1 cellular context compared by ENCODE assay signal in genomic region chr15:78065284-78065872, GRCh38.
TF ChIP-seq lines count a peak whose summit lies in the region.

No MANE protein-coding gene starts in this region.

TF ChIP-seq in HepG2, 621 proteins besides CTCF, POLR2A, EP300 and RAD21 (continued from another document and continues in another):
- TF ChIP-seq, protein P1, sequence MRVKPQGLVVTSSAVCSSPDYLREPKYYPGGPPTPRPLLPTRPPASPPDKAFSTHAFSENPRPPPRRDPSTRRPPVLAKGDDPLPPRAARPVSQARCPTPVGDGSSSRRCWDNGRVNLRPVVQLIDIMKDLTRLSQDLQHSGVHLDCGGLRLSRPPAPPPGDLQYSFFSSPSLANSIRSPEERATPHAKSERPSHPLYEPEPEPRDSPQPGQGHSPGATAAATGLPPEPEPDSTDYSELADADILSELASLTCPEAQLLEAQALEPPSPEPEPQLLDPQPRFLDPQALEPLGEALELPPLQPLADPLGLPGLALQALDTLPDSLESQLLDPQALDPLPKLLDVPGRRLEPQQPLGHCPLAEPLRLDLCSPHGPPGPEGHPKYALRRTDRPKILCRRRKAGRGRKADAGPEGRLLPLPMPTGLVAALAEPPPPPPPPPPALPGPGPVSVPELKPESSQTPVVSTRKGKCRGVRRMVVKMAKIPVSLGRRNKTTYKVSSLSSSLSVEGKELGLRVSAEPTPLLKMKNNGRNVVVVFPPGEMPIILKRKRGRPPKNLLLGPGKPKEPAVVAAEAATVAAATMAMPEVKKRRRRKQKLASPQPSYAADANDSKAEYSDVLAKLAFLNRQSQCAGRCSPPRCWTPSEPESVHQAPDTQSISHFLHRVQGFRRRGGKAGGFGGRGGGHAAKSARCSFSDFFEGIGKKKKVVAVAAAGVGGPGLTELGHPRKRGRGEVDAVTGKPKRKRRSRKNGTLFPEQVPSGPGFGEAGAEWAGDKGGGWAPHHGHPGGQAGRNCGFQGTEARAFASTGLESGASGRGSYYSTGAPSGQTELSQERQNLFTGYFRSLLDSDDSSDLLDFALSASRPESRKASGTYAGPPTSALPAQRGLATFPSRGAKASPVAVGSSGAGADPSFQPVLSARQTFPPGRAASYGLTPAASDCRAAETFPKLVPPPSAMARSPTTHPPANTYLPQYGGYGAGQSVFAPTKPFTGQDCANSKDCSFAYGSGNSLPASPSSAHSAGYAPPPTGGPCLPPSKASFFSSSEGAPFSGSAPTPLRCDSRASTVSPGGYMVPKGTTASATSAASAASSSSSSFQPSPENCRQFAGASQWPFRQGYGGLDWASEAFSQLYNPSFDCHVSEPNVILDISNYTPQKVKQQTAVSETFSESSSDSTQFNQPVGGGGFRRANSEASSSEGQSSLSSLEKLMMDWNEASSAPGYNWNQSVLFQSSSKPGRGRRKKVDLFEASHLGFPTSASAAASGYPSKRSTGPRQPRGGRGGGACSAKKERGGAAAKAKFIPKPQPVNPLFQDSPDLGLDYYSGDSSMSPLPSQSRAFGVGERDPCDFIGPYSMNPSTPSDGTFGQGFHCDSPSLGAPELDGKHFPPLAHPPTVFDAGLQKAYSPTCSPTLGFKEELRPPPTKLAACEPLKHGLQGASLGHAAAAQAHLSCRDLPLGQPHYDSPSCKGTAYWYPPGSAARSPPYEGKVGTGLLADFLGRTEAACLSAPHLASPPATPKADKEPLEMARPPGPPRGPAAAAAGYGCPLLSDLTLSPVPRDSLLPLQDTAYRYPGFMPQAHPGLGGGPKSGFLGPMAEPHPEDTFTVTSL (CRISPR knock-in tag; IDR thresholded peaks at IDR 0.05; ENCODE audit: borderline replicate concordance), result peak; percentile 85; the same call in 1 of the 2 replicates
- TF ChIP-seq, protein P2, sequence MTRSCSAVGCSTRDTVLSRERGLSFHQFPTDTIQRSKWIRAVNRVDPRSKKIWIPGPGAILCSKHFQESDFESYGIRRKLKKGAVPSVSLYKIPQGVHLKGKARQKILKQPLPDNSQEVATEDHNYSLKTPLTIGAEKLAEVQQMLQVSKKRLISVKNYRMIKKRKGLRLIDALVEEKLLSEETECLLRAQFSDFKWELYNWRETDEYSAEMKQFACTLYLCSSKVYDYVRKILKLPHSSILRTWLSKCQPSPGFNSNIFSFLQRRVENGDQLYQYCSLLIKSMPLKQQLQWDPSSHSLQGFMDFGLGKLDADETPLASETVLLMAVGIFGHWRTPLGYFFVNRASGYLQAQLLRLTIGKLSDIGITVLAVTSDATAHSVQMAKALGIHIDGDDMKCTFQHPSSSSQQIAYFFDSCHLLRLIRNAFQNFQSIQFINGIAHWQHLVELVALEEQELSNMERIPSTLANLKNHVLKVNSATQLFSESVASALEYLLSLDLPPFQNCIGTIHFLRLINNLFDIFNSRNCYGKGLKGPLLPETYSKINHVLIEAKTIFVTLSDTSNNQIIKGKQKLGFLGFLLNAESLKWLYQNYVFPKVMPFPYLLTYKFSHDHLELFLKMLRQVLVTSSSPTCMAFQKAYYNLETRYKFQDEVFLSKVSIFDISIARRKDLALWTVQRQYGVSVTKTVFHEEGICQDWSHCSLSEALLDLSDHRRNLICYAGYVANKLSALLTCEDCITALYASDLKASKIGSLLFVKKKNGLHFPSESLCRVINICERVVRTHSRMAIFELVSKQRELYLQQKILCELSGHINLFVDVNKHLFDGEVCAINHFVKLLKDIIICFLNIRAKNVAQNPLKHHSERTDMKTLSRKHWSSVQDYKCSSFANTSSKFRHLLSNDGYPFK (CRISPR knock-in tag; IDR thresholded peaks at IDR 0.05; ENCODE audit: borderline replicate concordance), result no peak
- TF ChIP-seq TEAD3 (CRISPR knock-in tag; optimal IDR thresholded peaks at IDR 0.05; ENCODE audit: borderline replicate concordance), result peak; percentile 99
- TF ChIP-seq CBX5 (CRISPR knock-in tag; IDR thresholded peaks at IDR 0.05; ENCODE audit: borderline replicate concordance), result peak; percentile 98
- TF ChIP-seq ZNF558 (CRISPR knock-in tag; IDR thresholded peaks at IDR 0.05; ENCODE audit: borderline replicate concordance), result no peak
- TF ChIP-seq, protein P3, sequence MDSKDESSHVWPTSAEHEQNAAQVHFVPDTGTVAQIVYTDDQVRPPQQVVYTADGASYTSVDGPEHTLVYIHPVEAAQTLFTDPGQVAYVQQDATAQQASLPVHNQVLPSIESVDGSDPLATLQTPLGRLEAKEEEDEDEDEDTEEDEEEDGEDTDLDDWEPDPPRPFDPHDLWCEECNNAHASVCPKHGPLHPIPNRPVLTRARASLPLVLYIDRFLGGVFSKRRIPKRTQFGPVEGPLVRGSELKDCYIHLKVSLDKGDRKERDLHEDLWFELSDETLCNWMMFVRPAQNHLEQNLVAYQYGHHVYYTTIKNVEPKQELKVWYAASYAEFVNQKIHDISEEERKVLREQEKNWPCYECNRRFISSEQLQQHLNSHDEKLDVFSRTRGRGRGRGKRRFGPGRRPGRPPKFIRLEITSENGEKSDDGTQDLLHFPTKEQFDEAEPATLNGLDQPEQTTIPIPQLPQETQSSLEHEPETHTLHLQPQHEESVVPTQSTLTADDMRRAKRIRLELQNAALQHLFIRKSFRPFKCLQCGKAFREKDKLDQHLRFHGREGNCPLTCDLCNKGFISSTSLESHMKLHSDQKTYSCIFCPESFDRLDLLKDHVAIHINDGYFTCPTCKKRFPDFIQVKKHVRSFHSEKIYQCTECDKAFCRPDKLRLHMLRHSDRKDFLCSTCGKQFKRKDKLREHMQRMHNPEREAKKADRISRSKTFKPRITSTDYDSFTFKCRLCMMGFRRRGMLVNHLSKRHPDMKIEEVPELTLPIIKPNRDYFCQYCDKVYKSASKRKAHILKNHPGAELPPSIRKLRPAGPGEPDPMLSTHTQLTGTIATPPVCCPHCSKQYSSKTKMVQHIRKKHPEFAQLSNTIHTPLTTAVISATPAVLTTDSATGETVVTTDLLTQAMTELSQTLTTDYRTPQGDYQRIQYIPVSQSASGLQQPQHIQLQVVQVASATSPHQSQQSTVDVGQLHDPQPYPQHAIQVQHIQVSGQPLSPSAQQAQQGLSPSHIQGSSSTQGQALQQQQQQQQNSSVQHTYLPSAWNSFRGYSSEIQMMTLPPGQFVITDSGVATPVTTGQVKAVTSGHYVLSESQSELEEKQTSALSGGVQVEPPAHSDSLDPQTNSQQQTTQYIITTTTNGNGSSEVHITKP (CRISPR knock-in tag; IDR thresholded peaks at IDR 0.05; ENCODE audit: low read depth), result peak; percentile 78
- TF ChIP-seq MYNN (CRISPR knock-in tag; IDR thresholded peaks at IDR 0.05; ENCODE audit: low read depth), result no peak
- TF ChIP-seq ELF4 (CRISPR knock-in tag; IDR thresholded peaks at IDR 0.05; ENCODE audit: borderline replicate concordance), result no peak
- TF ChIP-seq ZNF615 (CRISPR knock-in tag; IDR thresholded peaks at IDR 0.05; ENCODE audit: borderline replicate concordance), result no peak
- no peak for TF ChIP-seq POLR2AphosphoS2 (IDR thresholded peaks at IDR 0.05; ENCODE audit: low read depth, low read length)
- peak; percentile 38; the same call in 1 of the 2 replicates for TF ChIP-seq ARID2 (CRISPR knock-in tag; IDR thresholded peaks at IDR 0.05; ENCODE audit: borderline replicate concordance)
- TF ChIP-seq POLR2G (IDR thresholded peaks at IDR 0.05; ENCODE audit: low read depth, low read length), result no peak
- TF ChIP-seq, protein P4, sequence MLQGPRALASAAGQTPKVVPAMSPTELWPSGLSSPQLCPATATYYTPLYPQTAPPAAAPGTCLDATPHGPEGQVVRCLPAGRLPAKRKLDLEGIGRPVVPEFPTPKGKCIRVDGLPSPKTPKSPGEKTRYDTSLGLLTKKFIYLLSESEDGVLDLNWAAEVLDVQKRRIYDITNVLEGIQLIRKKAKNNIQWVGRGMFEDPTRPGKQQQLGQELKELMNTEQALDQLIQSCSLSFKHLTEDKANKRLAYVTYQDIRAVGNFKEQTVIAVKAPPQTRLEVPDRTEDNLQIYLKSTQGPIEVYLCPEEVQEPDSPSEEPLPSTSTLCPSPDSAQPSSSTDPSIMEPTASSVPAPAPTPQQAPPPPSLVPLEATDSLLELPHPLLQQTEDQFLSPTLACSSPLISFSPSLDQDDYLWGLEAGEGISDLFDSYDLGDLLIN (CRISPR knock-in tag; IDR thresholded peaks at IDR 0.05; ENCODE audit: borderline replicate concordance), result no peak
- TF ChIP-seq, protein P5, sequence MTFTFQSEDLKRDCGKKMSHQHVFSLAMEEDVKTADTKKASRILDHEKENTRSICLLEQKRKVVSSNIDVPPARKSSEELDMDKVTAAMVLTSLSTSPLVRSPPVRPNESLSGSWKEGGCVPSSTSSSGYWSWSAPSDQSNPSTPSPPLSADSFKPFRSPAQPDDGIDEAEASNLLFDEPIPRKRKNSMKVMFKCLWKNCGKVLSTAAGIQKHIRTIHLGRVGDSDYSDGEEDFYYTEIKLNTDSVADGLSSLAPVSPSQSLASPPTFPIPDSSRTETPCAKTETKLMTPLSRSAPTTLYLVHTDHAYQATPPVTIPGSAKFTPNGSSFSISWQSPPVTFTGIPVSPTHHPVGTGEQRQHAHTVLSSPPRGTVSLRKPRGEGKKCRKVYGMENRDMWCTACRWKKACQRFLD (CRISPR knock-in tag; IDR thresholded peaks at IDR 0.05; ENCODE audit: borderline replicate concordance), result 0 out of 2 replicates have a peak, but pooled peaks have one; percentile 58
- no peak for TF ChIP-seq MATR3 (CRISPR knock-in tag; IDR thresholded peaks at IDR 0.05)
- TF ChIP-seq HOXA5 (CRISPR knock-in tag; IDR thresholded peaks at IDR 0.05), result peak; percentile 69; the same call in 1 of the 2 replicates
- TF ChIP-seq ZNF12 (CRISPR knock-in tag; IDR thresholded peaks at IDR 0.05), result peak; percentile 87
- TF ChIP-seq ZNF652 (CRISPR knock-in tag; IDR thresholded peaks at IDR 0.05; ENCODE audit: borderline replicate concordance, low read depth), result peak; percentile 55; the same call in 1 of the 2 replicates
- peak; percentile 56; the same call in 1 of the 2 replicates for TF ChIP-seq PBX2 (CRISPR knock-in tag; IDR thresholded peaks at IDR 0.05)
- TF ChIP-seq, protein P6, sequence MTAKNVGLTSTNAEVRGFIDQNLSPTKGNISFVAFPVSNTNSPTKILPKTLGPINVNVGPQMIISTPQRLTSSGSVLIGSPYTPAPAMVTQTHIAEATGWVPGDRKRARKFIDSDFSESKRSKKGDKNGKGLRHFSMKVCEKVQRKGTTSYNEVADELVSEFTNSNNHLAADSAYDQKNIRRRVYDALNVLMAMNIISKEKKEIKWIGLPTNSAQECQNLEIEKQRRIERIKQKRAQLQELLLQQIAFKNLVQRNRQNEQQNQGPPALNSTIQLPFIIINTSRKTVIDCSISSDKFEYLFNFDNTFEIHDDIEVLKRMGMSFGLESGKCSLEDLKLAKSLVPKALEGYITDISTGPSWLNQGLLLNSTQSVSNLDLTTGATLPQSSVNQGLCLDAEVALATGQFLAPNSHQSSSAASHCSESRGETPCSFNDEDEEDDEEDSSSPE (CRISPR knock-in tag; IDR thresholded peaks at IDR 0.05), result peak; percentile 76
- TF ChIP-seq, protein P7, sequence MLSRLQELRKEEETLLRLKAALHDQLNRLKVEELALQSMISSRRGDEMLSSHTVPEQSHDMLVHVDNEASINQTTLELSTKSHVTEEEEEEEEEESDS (CRISPR knock-in tag; IDR thresholded peaks at IDR 0.05; ENCODE audit: borderline replicate concordance), result 0 out of 2 replicates have a peak, but pooled peaks have one; percentile 31
- TF ChIP-seq MYC (CRISPR knock-in tag; IDR thresholded peaks at IDR 0.05; ENCODE audit: borderline replicate concordance), result peak; percentile 88; the same call in 1 of the 2 replicates
- peak; percentile 93 for TF ChIP-seq CCDC6 (CRISPR knock-in tag; IDR thresholded peaks at IDR 0.05)
- no peak for TF ChIP-seq SRSF1 (optimal IDR thresholded peaks at IDR 0.05; ENCODE audit: low read depth, low read length)
- peak; percentile 89 for TF ChIP-seq MTA1 (CRISPR knock-in tag; IDR thresholded peaks at IDR 0.05; ENCODE audit: borderline replicate concordance)
- TF ChIP-seq, protein P8, sequence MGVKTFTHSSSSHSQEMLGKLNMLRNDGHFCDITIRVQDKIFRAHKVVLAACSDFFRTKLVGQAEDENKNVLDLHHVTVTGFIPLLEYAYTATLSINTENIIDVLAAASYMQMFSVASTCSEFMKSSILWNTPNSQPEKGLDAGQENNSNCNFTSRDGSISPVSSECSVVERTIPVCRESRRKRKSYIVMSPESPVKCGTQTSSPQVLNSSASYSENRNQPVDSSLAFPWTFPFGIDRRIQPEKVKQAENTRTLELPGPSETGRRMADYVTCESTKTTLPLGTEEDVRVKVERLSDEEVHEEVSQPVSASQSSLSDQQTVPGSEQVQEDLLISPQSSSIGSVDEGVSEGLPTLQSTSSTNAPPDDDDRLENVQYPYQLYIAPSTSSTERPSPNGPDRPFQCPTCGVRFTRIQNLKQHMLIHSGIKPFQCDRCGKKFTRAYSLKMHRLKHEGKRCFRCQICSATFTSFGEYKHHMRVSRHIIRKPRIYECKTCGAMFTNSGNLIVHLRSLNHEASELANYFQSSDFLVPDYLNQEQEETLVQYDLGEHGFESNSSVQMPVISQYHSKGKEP (CRISPR knock-in tag; IDR thresholded peaks at IDR 0.05), result 0 out of 2 replicates have a peak, but pooled peaks have one; percentile 43
- no peak for TF ChIP-seq NR1H2 (CRISPR knock-in tag; IDR thresholded peaks at IDR 0.05; ENCODE audit: borderline replicate concordance, low read depth)
- TF ChIP-seq ZNF275 (CRISPR knock-in tag; IDR thresholded peaks at IDR 0.05; ENCODE audit: borderline replicate concordance), result no peak; the same call in 1 of the 2 replicates
- TF ChIP-seq HNRNPH1 (optimal IDR thresholded peaks at IDR 0.05; ENCODE audit: low read depth, low read length), result no peak
